14 cellular contexts compared by ENCODE assay signal in genomic region chr9:99039388-99040182, GRCh38.
A peak's percentile ranks its signal among the peaks of the same experiment; 100 is the strongest.
DNase-seq lines count a peak whose midpoint lies in the region; ATAC-seq, FAIRE-seq and TF ChIP-seq lines count a peak whose summit lies in the region.
"Had no signal": no experiment of that assay in that cellular context is flagged by ENCODE, and none has a peak within 500 bp of the region (broad histone marks: within the 10 kb centered on the region; RNA-seq: fewer than 3 reads in every experiment).

No MANE protein-coding gene starts in this region.

- CTCF ChIA-PET in activated CD8-positive, alpha-beta T cell treated with anti-CD3 and anti-CD28 coated beads, Interleukin-2, amount 10 ng/mL, durations not matched to agents 7 days and 5 days (lab: Charles Lee), result interaction anchor here (1.3 to 1.6 kb wide), 3 partner anchors 9 to 101 kb away, joined by 3 to 4 read pairs (median 4); no protein-coding TSS in a partner anchor

- H3K36me3 Mint-ChIP-seq in activated CD8-positive, alpha-beta T cell treated with anti-CD3 and anti-CD28 coated beads, Interleukin-2, amount 10 ng/mL, durations not matched to agents 7 days and 5 days (ENCODE audit: low read depth), result peaks cover 11% of the 10 kb centered on the region
- peaks cover 8% of the 10 kb centered on the region for H3K36me3 Mint-ChIP-seq in natural killer cell

- peaks cover 4% of the 10 kb centered on the region for H3K27me3 Mint-ChIP-seq in activated CD8-positive, alpha-beta T cell treated with anti-CD3 and anti-CD28 coated beads, Interleukin-2, amount 10 ng/mL, durations not matched to agents 7 days and 5 days (ENCODE audit: low read depth)
- H3K27me3 Mint-ChIP-seq in natural killer cell (ENCODE audit: low read depth in 2 of 2), result no peaks in the 10 kb centered on the region

- ATAC-seq in activated CD8-positive, alpha-beta T cell treated with anti-CD3 and anti-CD28 coated beads, Interleukin-2, amount 10 ng/mL, durations not matched to agents 7 days and 5 days, result no peak
- ATAC-seq in natural killer cell, result no peak
- ATAC-seq: right cardiac atrium had no signal

- no peak overlapping the region for H3K4me3 Mint-ChIP-seq in activated CD8-positive, alpha-beta T cell treated with anti-CD3 and anti-CD28 coated beads, Interleukin-2, amount 10 ng/mL, durations not matched to agents 7 days and 5 days
- peak overlapping the region; percentile 38 for H3K4me3 Mint-ChIP-seq in natural killer cell

- TF ChIP-seq POLR2A in GM12891 (IDR thresholded peaks at IDR 0.05; ENCODE audit: low read depth, low read length), result no peak

- DNase-seq in GM12891 (ENCODE audit: insufficient read length, low spot score) (no peak), HS-5 (ENCODE audit: low read depth) (peak; percentile 50), natural killer cell (no peak), activated gamma-delta T cell (lab: John Stamatoyannopoulos, UW) (no peak), inferior parietal cortex (ENCODE audit: extremely low spot score) (no peak), OCI-M1 (lab: John Stamatoyannopoulos, UW) (no peak)
- no peak for DNase-seq in activated CD8-positive, alpha-beta T cell treated with anti-CD3 and anti-CD28 coated beads, Interleukin-2, amount 10 ng/mL, durations not matched to agents 7 days and 5 days
- DNase-seq in effector CD4-positive, alpha-beta T cell, result no peak
- DNase-seq: DND-41; effector CD8-positive, alpha-beta T cell; NCI-H2029 treated with DMSO at 0.1 percent for 48 hours; right cardiac atrium; stimulated activated CD8-positive, alpha-beta memory T cell treated with anti-CD3 and anti-CD28 coated beads, Interleukin-4, amount 100 ng/mL, for 48 hours had no signal

- H3K9me3 Mint-ChIP-seq in activated CD8-positive, alpha-beta T cell treated with anti-CD3 and anti-CD28 coated beads, Interleukin-2, amount 10 ng/mL, durations not matched to agents 7 days and 5 days (ENCODE audit: insufficient read depth), result peaks cover 9% of the 10 kb centered on the region
- peaks cover 0 to 4% of the 10 kb centered on the region in 2 donors for H3K9me3 Mint-ChIP-seq in natural killer cell

- intact Hi-C loops in natural killer cell (cut with micrococcal nuclease), result loop anchor here (5.0 kb wide), 1 partner anchor 38 kb away; no protein-coding TSS in a partner anchor

- H3K27ac Mint-ChIP-seq in activated CD8-positive, alpha-beta T cell treated with anti-CD3 and anti-CD28 coated beads, Interleukin-2, amount 10 ng/mL, durations not matched to agents 7 days and 5 days, result peak overlapping the region; percentile 63
- H3K27ac Mint-ChIP-seq in natural killer cell, result peak overlapping the region in 1 of 2 donors; percentile 81

- POLR2A ChIA-PET in activated CD8-positive, alpha-beta T cell treated with anti-CD3 and anti-CD28 coated beads, Interleukin-2, amount 10 ng/mL, durations not matched to agents 7 days and 5 days (lab: Charles Lee), result interaction anchor here (1.4 to 1.6 kb wide), 2 partner anchors 19 to 96 kb away, joined by 3 to 5 read pairs; no protein-coding TSS in a partner anchor

- FAIRE-seq in GM12891 (lab: Jason Lieb, UNC), result peak; percentile 81
- FAIRE-seq: GM19239 had no signal

- no peak for TF ChIP-seq CTCF in natural killer cell (IDR thresholded peaks at IDR 0.05)

- H3K4me1 Mint-ChIP-seq in activated CD8-positive, alpha-beta T cell treated with anti-CD3 and anti-CD28 coated beads, Interleukin-2, amount 10 ng/mL, durations not matched to agents 7 days and 5 days (ENCODE audit: low read depth), result peaks cover 69% of the 10 kb centered on the region
- peaks cover 67 to 68% of the 10 kb centered on the region in 2 donors for H3K4me1 Mint-ChIP-seq in natural killer cell

TF ChIP-seq in GM12891, 5 proteins besides CTCF, POLR2A, EP300 and RAD21:
- TF ChIP-seq POLR2AphosphoS5 (IDR thresholded peaks at IDR 0.05; ENCODE audit: low read depth, low read length) (no peak), POU2F2 (IDR thresholded peaks at IDR 0.05; ENCODE audit: low read depth, low read length) (no peak), PAX5 (IDR thresholded peaks at IDR 0.05; ENCODE audit: insufficient read depth, low read length, severe bottlenecking) (no peak)
